Comparison of ENCODE assay signal across 8 cellular contexts in the genomic region with DNA sequence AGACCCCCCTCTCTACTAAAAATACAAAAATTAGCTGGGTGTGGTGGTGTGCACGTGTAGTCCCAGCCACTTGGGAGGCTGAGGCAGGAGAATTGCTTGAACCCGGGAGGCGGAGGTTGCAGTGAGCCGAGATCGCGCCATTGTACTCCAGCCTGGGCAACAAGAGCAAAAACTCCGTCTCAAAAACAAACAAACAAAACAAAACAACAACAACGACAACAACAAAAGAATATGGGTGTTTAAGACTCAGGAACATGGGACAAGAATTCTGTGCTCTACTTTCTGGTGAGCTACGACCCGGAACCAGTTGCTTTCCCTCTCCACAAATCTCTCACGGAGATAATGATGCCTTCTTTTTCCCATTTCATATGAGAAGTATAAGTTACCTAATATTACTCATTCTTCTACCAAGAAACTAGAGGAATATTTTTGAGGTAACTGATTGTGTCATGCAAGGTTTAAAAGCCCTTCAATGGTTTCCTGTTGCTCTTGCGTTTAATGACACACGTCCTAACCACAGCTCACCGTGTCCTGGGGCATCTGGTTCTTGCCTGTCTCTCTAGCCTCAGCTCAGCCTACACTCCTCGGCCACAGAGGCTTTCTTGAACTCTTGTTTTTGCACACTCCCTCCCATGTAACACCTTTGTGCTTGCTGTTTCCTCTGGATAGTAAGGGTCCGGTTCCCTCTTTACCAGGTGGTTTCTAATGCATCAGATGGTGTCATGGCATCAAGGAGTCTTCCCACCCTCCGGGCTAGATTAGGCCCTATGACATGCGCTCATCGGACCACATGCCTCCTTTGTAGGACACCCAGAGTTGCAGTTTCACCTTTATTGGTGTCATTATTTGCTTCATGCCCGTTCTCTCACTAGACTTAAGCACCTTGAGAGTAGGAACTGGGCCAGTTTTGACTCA.
DNase-seq lines count a peak whose midpoint lies in the region; ATAC-seq and TF ChIP-seq lines count a peak whose summit lies in the region.

No MANE protein-coding gene starts in this region.

- H3K4me1 ChIP-seq in foreskin keratinocyte, result peaks cover 3% of the 10 kb centered on the region

- peaks cover 64% of the 10 kb centered on the region for H3K4me1 Mint-ChIP-seq in stimulated activated effector memory CD8-positive, alpha-beta T cell treated with anti-CD3 and anti-CD28 coated beads, Interleukin-12 subunit alpha, Interleukin-12 subunit beta, amount 100 ng/mL, for 72 hours

- no peak overlapping the region for H3K27ac ChIP-seq in foreskin keratinocyte

- H3K27me3 ChIP-seq in foreskin keratinocyte, result no peaks in the 10 kb centered on the region

- TF ChIP-seq CTCF in foreskin keratinocyte (conservative IDR thresholded peaks at IDR 0.05), result no peak

- ATAC-seq in GM18907 (IDR thresholded peaks at IDR 0.05; ENCODE audit: unreplicated experiment) (peak; percentile 72), HG03108 (IDR thresholded peaks at IDR 0.05; ENCODE audit: unreplicated experiment) (peak; percentile 69), foreskin keratinocyte (peak; percentile 3)
- peak; percentile 83 for ATAC-seq in stimulated activated effector memory CD8-positive, alpha-beta T cell treated with anti-CD3 and anti-CD28 coated beads, Interleukin-12 subunit alpha, Interleukin-12 subunit beta, amount 100 ng/mL, for 72 hours

- H3K9me3 Mint-ChIP-seq in stimulated activated effector memory CD8-positive, alpha-beta T cell treated with anti-CD3 and anti-CD28 coated beads, Interleukin-12 subunit alpha, Interleukin-12 subunit beta, amount 100 ng/mL, for 72 hours, result no peaks in the 10 kb centered on the region

- peaks cover 14% of the 10 kb centered on the region for H3K36me3 Mint-ChIP-seq in stimulated activated effector memory CD8-positive, alpha-beta T cell treated with anti-CD3 and anti-CD28 coated beads, Interleukin-12 subunit alpha, Interleukin-12 subunit beta, amount 100 ng/mL, for 72 hours

- H3K4me3 Mint-ChIP-seq in stimulated activated effector memory CD8-positive, alpha-beta T cell treated with anti-CD3 and anti-CD28 coated beads, Interleukin-12 subunit alpha, Interleukin-12 subunit beta, amount 100 ng/mL, for 72 hours, result peak overlapping the region; percentile 55

- peak; percentile 84 for DNase-seq in activated CD4-positive, alpha-beta T cell treated with anti-CD3 and anti-CD28 coated beads for 48 hours
- DNase-seq in foreskin keratinocyte (peak; percentile 30 to 53), NCI-H1105 treated with DMSO at 0.1 percent for 48 hours (lab: John Stamatoyannopoulos, UW) (no peak), NCI-H82 (lab: John Stamatoyannopoulos, UW) (no peak), 8988T (no peak)
- DNase-seq in stimulated activated effector memory CD8-positive, alpha-beta T cell treated with anti-CD3 and anti-CD28 coated beads, Interleukin-12 subunit alpha, Interleukin-12 subunit beta, amount 100 ng/mL, for 72 hours (ENCODE audit: low spot score in 2 of 2), result peak; percentile 55 to 90

- H3K27ac Mint-ChIP-seq in stimulated activated effector memory CD8-positive, alpha-beta T cell treated with anti-CD3 and anti-CD28 coated beads, Interleukin-12 subunit alpha, Interleukin-12 subunit beta, amount 100 ng/mL, for 72 hours, result peak overlapping the region; percentile 89

Comparison
In these comparisons a context has a peak if more than half of its experiments do, and no peak if none do; other contexts are left out.
1. ATAC-seq: peak in every context shown above with its lines; median percentile 83 in stimulated activated effector memory CD8-positive, alpha-beta T cell treated with anti-CD3 and anti-CD28 coated beads, Interleukin-12 subunit alpha, Interleukin-12 subunit beta, amount 100 ng/mL, for 72 hours; 72 in GM18907; 69 in HG03108; 3 in foreskin keratinocyte.
2. DNase-seq: peak in activated CD4-positive, alpha-beta T cell treated with anti-CD3 and anti-CD28 coated beads for 48 hours (single experiment), foreskin keratinocyte (2 of 2) and stimulated activated effector memory CD8-positive, alpha-beta T cell treated with anti-CD3 and anti-CD28 coated beads, Interleukin-12 subunit alpha, Interleukin-12 subunit beta, amount 100 ng/mL, for 72 hours (2 of 2); none in NCI-H1105 treated with DMSO at 0.1 percent for 48 hours (single experiment), NCI-H82 (single experiment) and 8988T (single experiment).